21 cellular contexts compared by ENCODE assay signal in genomic region chr3:56471771-56472170, GRCh38. TPM values are rescaled to one million over a fixed set of nuclear protein-coding genes. Genes with fewer than 3 reads are reported as not detected.
"Had no signal": no experiment of that assay in that cellular context is flagged by ENCODE, and none has a peak within 500 bp of the region (broad histone marks: within the 10 kb centered on the region; RNA-seq: fewer than 3 reads in every experiment).

No MANE protein-coding gene starts in this region.

- ATAC-seq: effector memory CD8-positive, alpha-beta T cell; esophagus mucosa; foreskin keratinocyte; gastrocnemius medialis; gastroesophageal sphincter; heart left ventricle; heart right ventricle had no signal

- DNase-seq: colonic mucosa; cortex of kidney; dermis blood vessel endothelial cell; dorsolateral prefrontal cortex; effector CD4-positive, alpha-beta T cell; effector CD8-positive, alpha-beta T cell; effector memory CD4-positive, alpha-beta T cell; effector memory CD8-positive, alpha-beta T cell; endodermal cell; erythroblast; esophagus squamous epithelium; foreskin fibroblast; foreskin keratinocyte; foreskin melanocyte; gastrocnemius medialis; glutamatergic neuron; head of caudate nucleus; heart left ventricle; heart right ventricle had no signal

RNA-seq across cellular contexts. Expression of gene ERC2, which starts 3.5 kb away (rescaled TPM):
- total RNA-seq: foreskin keratinocyte, gastrocnemius medialis had no signal
